7 cellular contexts compared by ENCODE assay signal in the genomic region with DNA sequence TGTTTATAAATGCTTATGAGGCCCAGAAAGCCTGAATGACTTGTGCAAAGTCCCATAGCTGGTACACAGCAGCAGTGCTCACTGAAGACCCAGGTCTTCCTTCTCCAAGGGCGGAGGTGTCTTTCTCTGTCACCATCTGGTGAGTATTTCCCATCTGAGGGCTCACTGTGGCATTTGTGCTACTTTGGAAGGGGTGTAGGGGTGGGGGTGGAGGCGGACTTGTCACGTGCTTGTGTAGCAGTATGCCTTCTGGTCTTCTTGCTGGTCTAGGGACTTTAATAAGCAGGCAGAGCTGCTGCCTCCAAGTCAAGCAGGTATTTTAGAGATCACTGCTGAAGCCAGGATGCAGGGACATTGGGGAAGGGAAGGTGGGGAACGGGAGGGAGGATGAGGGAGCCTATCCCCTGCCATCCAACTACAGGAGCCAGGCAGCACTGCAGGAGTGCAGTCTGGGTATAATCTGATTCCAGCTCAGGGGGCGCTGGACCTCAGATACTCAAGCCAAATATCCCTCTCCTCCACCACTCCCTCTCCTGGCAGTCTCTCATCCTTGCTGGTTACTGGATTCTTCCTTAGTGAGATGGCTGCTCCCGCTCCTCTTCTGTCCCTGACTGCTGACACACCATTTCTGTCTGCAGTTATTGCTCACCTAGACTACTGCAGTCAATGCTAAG. TPM values are rescaled to one million over a fixed set of nuclear protein-coding genes. Genes with fewer than 3 reads are reported as not detected.
A peak's percentile ranks its signal among the peaks of the same experiment; 100 is the strongest.
DNase-seq lines count a peak whose midpoint lies in the region; ATAC-seq and TF ChIP-seq lines count a peak whose summit lies in the region.

No MANE protein-coding gene starts in this region.

- H3K79me2 ChIP-seq in GM23338 (replicated peaks; ENCODE audit: insufficient read depth) = no peaks in the 10 kb centered on the region

- H3K27ac Mint-ChIP-seq in GM23338 = no peak overlapping the region
- H3K27ac Mint-ChIP-seq in neural crest cell (ENCODE audit: unreplicated experiment) = no peak overlapping the region
- no peak overlapping the region for H3K27ac Mint-ChIP-seq in CD8-positive, alpha-beta memory T cell

- CTCF ChIA-PET in CD8-positive, alpha-beta memory T cell (lab: Charles Lee) = no interaction called here

- H3K4me1 ChIP-seq in GM23338 (ENCODE audit: insufficient read depth) = peaks cover 13% of the 10 kb centered on the region; the same call in 1 of the 2 replicates
- no peaks in the 10 kb centered on the region for H3K4me1 ChIP-seq in CD8-positive, alpha-beta memory T cell (ENCODE audit: insufficient read depth, low read length)

- peaks cover 47% of the 10 kb centered on the region for H3K27me3 ChIP-seq in GM23338 (ENCODE audit: insufficient read depth)
- H3K27me3 ChIP-seq in CD8-positive, alpha-beta memory T cell (ENCODE audit: insufficient read depth, low read length, poor library complexity, severe bottlenecking) = peaks cover 8% of the 10 kb centered on the region

- H3K4me1 Mint-ChIP-seq in GM23338 = peaks cover 28% of the 10 kb centered on the region
- H3K4me1 Mint-ChIP-seq in neural crest cell = peaks cover 17% of the 10 kb centered on the region
- peaks cover 0 to 8% (median 2%) of the 10 kb centered on the region in 3 donors for H3K4me1 Mint-ChIP-seq in CD8-positive, alpha-beta memory T cell

- H3K9me3 Mint-ChIP-seq in GM23338 (no peaks in the 10 kb centered on the region; the same call in 2 of the 3 replicates), neural crest cell (no peaks in the 10 kb centered on the region)
- no peaks in the 10 kb centered on the region for H3K9me3 Mint-ChIP-seq in CD8-positive, alpha-beta memory T cell

- POLR2A ChIA-PET in CD8-positive, alpha-beta memory T cell (lab: Charles Lee) = no interaction called here

- TF ChIP-seq CTCF in GM23338 (conservative IDR thresholded peaks at IDR 0.05; ENCODE audit: low read depth in 2 of 2) = peak; percentile 67 to 85
- peak; percentile 51 for TF ChIP-seq CTCF in neural crest cell (conservative IDR thresholded peaks at IDR 0.05)

- no peak overlapping the region for H3K4me3 ChIP-seq in GM23338
- no peak overlapping the region for H3K4me3 ChIP-seq in CD8-positive, alpha-beta memory T cell (ENCODE audit: low read length)

- H4K20me1 ChIP-seq in GM23338 (replicated peaks; ENCODE audit: insufficient read depth) = no peaks in the 10 kb centered on the region; the same call in 1 of the 2 replicates

- H3K36me3 ChIP-seq in GM23338 (ENCODE audit: insufficient read depth) = no peaks in the 10 kb centered on the region
- no peaks in the 10 kb centered on the region for H3K36me3 ChIP-seq in CD8-positive, alpha-beta memory T cell (ENCODE audit: insufficient read depth, low read length)

- H3K4me3 Mint-ChIP-seq in GM23338 (no peak overlapping the region), neural crest cell (peak overlapping the region; percentile 54)
- no peak overlapping the region for H3K4me3 Mint-ChIP-seq in CD8-positive, alpha-beta memory T cell

- H3F3A ChIP-seq in GM23338 (replicated peaks; ENCODE audit: low read depth) = peaks cover 3% of the 10 kb centered on the region; the same call in 1 of the 2 replicates

- no peaks in the 10 kb centered on the region for H3K9me2 ChIP-seq in GM23338 (ENCODE audit: insufficient read depth)

- DNase-seq in GM23338 (ENCODE audit: low spot score) (peak; percentile 95), NCI-H226 (peak; percentile 8), cerebellar cortex (ENCODE audit: low spot score) (peak; percentile 87), neural crest cell (ENCODE audit: low read depth, low spot score) (peak; percentile 41), NAMALWA (ENCODE audit: low spot score) (no peak)
- no peak for DNase-seq in CD8-positive, alpha-beta memory T cell

- H3K36me3 Mint-ChIP-seq in GM23338 (ENCODE audit: low read depth) (no peaks in the 10 kb centered on the region), neural crest cell (ENCODE audit: low read depth) (no peaks in the 10 kb centered on the region)
- H3K36me3 Mint-ChIP-seq in CD8-positive, alpha-beta memory T cell = no peaks in the 10 kb centered on the region

- H3K9me3 ChIP-seq in CD8-positive, alpha-beta memory T cell (ENCODE audit: low read length) = no peaks in the 10 kb centered on the region

- H3K27me3 Mint-ChIP-seq in GM23338 (ENCODE audit: insufficient read depth, low read depth, poor library complexity) (peaks cover 46% of the 10 kb centered on the region), neural crest cell (ENCODE audit: low read depth) (peaks cover 62% of the 10 kb centered on the region)
- peaks cover 12 to 62% of the 10 kb centered on the region in 2 donors for H3K27me3 Mint-ChIP-seq in CD8-positive, alpha-beta memory T cell

- no peak overlapping the region for H3K27ac ChIP-seq in GM23338 (ENCODE audit: low read depth)
- no peak overlapping the region for H3K27ac ChIP-seq in CD8-positive, alpha-beta memory T cell (ENCODE audit: low read depth, low read length)

- H3K4me2 ChIP-seq in GM23338 = peak overlapping the region; percentile 62; the same call in 1 of the 2 replicates

- peak overlapping the region; percentile 67; the same call in 1 of the 2 replicates for H2AFZ ChIP-seq in GM23338

- ATAC-seq in GM23338 (peak; percentile 81), GM21576 (IDR thresholded peaks at IDR 0.05; ENCODE audit: unreplicated experiment) (no peak)

TF ChIP-seq in GM23338, 12 proteins besides CTCF, POLR2A, EP300 and RAD21 (continues in another document):
- TF ChIP-seq EZH2 (IDR thresholded peaks at IDR 0.05; ENCODE audit: low read depth, unreplicated experiment) = no peak
- TF ChIP-seq, protein P1, sequence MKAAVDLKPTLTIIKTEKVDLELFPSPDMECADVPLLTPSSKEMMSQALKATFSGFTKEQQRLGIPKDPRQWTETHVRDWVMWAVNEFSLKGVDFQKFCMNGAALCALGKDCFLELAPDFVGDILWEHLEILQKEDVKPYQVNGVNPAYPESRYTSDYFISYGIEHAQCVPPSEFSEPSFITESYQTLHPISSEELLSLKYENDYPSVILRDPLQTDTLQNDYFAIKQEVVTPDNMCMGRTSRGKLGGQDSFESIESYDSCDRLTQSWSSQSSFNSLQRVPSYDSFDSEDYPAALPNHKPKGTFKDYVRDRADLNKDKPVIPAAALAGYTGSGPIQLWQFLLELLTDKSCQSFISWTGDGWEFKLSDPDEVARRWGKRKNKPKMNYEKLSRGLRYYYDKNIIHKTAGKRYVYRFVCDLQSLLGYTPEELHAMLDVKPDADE (IDR thresholded peaks at IDR 0.05) = no peak
- TF ChIP-seq, protein P2, sequence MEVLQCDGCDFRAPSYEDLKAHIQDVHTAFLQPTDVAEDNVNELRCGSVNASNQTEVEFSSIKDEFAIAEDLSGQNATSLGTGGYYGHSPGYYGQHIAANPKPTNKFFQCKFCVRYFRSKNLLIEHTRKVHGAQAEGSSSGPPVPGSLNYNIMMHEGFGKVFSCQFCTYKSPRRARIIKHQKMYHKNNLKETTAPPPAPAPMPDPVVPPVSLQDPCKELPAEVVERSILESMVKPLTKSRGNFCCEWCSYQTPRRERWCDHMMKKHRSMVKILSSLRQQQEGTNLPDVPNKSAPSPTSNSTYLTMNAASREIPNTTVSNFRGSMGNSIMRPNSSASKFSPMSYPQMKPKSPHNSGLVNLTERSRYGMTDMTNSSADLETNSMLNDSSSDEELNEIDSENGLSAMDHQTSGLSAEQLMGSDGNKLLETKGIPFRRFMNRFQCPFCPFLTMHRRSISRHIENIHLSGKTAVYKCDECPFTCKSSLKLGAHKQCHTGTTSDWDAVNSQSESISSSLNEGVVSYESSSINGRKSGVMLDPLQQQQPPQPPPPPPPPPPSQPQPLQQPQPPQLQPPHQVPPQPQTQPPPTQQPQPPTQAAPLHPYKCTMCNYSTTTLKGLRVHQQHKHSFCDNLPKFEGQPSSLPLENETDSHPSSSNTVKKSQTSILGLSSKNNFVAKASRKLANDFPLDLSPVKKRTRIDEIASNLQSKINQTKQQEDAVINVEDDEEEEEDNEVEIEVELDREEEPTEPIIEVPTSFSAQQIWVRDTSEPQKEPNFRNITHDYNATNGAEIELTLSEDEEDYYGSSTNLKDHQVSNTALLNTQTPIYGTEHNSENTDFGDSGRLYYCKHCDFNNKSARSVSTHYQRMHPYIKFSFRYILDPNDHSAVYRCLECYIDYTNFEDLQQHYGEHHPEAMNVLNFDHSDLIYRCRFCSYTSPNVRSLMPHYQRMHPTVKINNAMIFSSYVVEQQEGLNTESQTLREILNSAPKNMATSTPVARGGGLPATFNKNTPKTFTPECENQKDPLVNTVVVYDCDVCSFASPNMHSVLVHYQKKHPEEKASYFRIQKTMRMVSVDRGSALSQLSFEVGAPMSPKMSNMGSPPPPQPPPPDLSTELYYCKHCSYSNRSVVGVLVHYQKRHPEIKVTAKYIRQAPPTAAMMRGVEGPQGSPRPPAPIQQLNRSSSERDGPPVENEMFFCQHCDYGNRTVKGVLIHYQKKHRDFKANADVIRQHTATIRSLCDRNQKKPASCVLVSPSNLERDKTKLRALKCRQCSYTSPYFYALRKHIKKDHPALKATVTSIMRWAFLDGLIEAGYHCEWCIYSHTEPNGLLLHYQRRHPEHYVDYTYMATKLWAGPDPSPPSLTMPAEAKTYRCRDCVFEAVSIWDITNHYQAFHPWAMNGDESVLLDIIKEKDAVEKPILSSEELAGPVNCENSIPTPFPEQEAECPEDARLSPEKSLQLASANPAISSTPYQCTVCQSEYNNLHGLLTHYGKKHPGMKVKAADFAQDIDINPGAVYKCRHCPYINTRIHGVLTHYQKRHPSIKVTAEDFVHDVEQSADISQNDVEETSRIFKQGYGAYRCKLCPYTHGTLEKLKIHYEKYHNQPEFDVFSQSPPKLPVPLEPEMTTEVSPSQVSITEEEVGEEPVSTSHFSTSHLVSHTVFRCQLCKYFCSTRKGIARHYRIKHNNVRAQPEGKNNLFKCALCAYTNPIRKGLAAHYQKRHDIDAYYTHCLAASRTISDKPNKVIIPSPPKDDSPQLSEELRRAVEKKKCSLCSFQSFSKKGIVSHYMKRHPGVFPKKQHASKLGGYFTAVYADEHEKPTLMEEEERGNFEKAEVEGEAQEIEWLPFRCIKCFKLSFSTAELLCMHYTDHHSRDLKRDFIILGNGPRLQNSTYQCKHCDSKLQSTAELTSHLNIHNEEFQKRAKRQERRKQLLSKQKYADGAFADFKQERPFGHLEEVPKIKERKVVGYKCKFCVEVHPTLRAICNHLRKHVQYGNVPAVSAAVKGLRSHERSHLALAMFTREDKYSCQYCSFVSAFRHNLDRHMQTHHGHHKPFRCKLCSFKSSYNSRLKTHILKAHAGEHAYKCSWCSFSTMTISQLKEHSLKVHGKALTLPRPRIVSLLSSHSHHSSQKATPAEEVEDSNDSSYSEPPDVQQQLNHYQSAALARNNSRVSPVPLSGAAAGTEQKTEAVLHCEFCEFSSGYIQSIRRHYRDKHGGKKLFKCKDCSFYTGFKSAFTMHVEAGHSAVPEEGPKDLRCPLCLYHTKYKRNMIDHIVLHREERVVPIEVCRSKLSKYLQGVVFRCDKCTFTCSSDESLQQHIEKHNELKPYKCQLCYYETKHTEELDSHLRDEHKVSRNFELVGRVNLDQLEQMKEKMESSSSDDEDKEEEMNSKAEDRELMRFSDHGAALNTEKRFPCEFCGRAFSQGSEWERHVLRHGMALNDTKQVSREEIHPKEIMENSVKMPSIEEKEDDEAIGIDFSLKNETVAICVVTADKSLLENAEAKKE (CRISPR knock-in tag; IDR thresholded peaks at IDR 0.05) = no peak

RNA-seq across cellular contexts. Expression of a gene that starts 3.4 kb away (rescaled TPM):
- total RNA-seq in GM23338 (2014; rRNA removed; shearing (Covaris generic)) = 2.4 and 3.4 TPM in 2 replicates
- polyA plus RNA-seq in GM23338 (2016; fragmentation: Nextera tagmentation; extraction: Ambion mirVana) = 1.5 and 2.0 TPM in 2 replicates
- total RNA-seq in neural crest cell = 4.6 and 6.1 TPM in 2 replicates
- not detected for total RNA-seq in CD8-positive, alpha-beta memory T cell
- polyA plus RNA-seq in CD8-positive, alpha-beta memory T cell = not detected

Comparison
In these comparisons a context has a peak if more than half of its experiments do, and no peak if none do; other contexts are left out.
1. DNase-seq: peak in GM23338 (single experiment), NCI-H226 (single experiment), cerebellar cortex (single experiment) and neural crest cell (single experiment); none in CD8-positive, alpha-beta memory T cell (0 of 5) and NAMALWA (single experiment).